In genomic region chr12:63779498-63780481, GRCh38 we compare ENCODE assay signal across 1 cellular context.
TF ChIP-seq lines count a peak whose summit lies in the region.

Gene RXYLT1 (plus strand): TSS chr12:63779909. CDS start chr12:63779961, 52 bp downstream.

TF ChIP-seq in GM12878, 131 proteins besides CTCF, POLR2A, EP300 and RAD21 (continued from another document and continues in another):
- TF ChIP-seq BCLAF1 (IDR thresholded peaks at IDR 0.05) (no peak), YBX1 (IDR thresholded peaks at IDR 0.05) (no peak), RB1 (IDR thresholded peaks at IDR 0.05; ENCODE audit: borderline replicate concordance) (peak; percentile 89), ZNF274 (IDR thresholded peaks at IDR 0.05; ENCODE audit: insufficient read depth, insufficient read length) (no peak), EGR1 (IDR thresholded peaks at IDR 0.05; ENCODE audit: borderline replicate concordance in 1 of 2, low read depth in 2 of 2, low read length in 2 of 2) (peak in 1 of 2 experiments; percentile 54; a peak in 2 of 3 replicates), MTA2 (IDR thresholded peaks at IDR 0.05; ENCODE audit: low read depth) (no peak), ZNF622 (IDR thresholded peaks at IDR 0.05) (no peak), CBX3 (IDR thresholded peaks at IDR 0.05; ENCODE audit: borderline replicate concordance, low read depth) (no peak), TBL1XR1 (IDR thresholded peaks at IDR 0.05; ENCODE audit: low read depth, low read length) (no peak), SIN3A (IDR thresholded peaks at IDR 0.05; ENCODE audit: low read depth, low read length) (no peak), HDAC2 (IDR thresholded peaks at IDR 0.05) (no peak), CEBPZ (IDR thresholded peaks at IDR 0.05; ENCODE audit: low read depth, low read length) (no peak), CUX1 (IDR thresholded peaks at IDR 0.05; ENCODE audit: insufficient replicate concordance, low read depth, low read length) (no peak), PKNOX1 (IDR thresholded peaks at IDR 0.05) (no peak), YY1 (IDR thresholded peaks at IDR 0.05; ENCODE audit: low read depth, low read length) (peak; percentile 64; the same call in 1 of the 2 replicates), CBFB (IDR thresholded peaks at IDR 0.05; ENCODE audit: low read depth) (peak; percentile 77; the same call in 1 of the 2 replicates), GABPA (IDR thresholded peaks at IDR 0.05; ENCODE audit: low read depth) (peak; percentile 72), RELA (IDR thresholded peaks at IDR 0.05; ENCODE audit: borderline replicate concordance, partially characterized antibody) (peak; percentile 77), STAT3 (IDR thresholded peaks at IDR 0.05; ENCODE audit: low read depth, low read length) (no peak), RFX5 (IDR thresholded peaks at IDR 0.05; ENCODE audit: low read depth, low read length) (no peak), ZNF24 (IDR thresholded peaks at IDR 0.05) (no peak), ATF3 (IDR thresholded peaks at IDR 0.05; ENCODE audit: borderline replicate concordance, extremely low read depth, low read depth, low read length) (no peak), RAD51 (IDR thresholded peaks at IDR 0.05) (no peak), PAX8 (IDR thresholded peaks at IDR 0.05) (no peak), NBN (IDR thresholded peaks at IDR 0.05) (0 out of 2 replicates have a peak, but pooled peaks have one; percentile 58), JUND (IDR thresholded peaks at IDR 0.05; ENCODE audit: low read depth, low read length) (no peak), SPI1 (IDR thresholded peaks at IDR 0.05; ENCODE audit: borderline replicate concordance, insufficient read depth, low read depth, low read length) (no peak), POU2F2 (IDR thresholded peaks at IDR 0.05; ENCODE audit: borderline replicate concordance, low read depth, low read length) (0 out of 3 replicates have a peak, but pooled peaks have one; percentile 63), IRF4 (IDR thresholded peaks at IDR 0.05; ENCODE audit: low read depth, low read length) (no peak), POLR2AphosphoS5 (IDR thresholded peaks at IDR 0.05; ENCODE audit: low read length) (peak; percentile 92), ZNF207 (IDR thresholded peaks at IDR 0.05; ENCODE audit: borderline replicate concordance) (peak; percentile 99), CHD1 (IDR thresholded peaks at IDR 0.05; ENCODE audit: low read depth, low read length) (0 out of 2 replicates have a peak, but pooled peaks have one; percentile 64), RBBP5 (conservative IDR thresholded peaks at IDR 0.05) (no peak), NR2C2 (IDR thresholded peaks at IDR 0.05; ENCODE audit: borderline replicate concordance, control insufficient read depth, insufficient read length, low read depth) (no peak), EED (IDR thresholded peaks at IDR 0.05; ENCODE audit: low read depth) (no peak), RCOR1 (conservative IDR thresholded peaks at IDR 0.05; ENCODE audit: low read depth, low read length) (no peak), MXI1 (IDR thresholded peaks at IDR 0.05; ENCODE audit: low read depth, low read length) (peak; percentile 91), E2F4 (IDR thresholded peaks at IDR 0.05; ENCODE audit: low read depth, low read length) (no peak), ZNF384 (IDR thresholded peaks at IDR 0.05; ENCODE audit: borderline replicate concordance, low read depth, low read length) (no peak), ASH2L (IDR thresholded peaks at IDR 0.05; ENCODE audit: borderline replicate concordance, low read depth) (peak; percentile 94; the same call in 1 of the 2 replicates), ZZZ3 (IDR thresholded peaks at IDR 0.05; ENCODE audit: control insufficient read depth, insufficient read length, low read depth) (no peak), ZNF687 (IDR thresholded peaks at IDR 0.05) (0 out of 2 replicates have a peak, but pooled peaks have one; percentile 47), IKZF1 (conservative IDR thresholded peaks at IDR 0.05) (peak; percentile 92), RUNX3 (IDR thresholded peaks at IDR 0.05; ENCODE audit: low read length) (no peak; the same call in 1 of the 2 replicates), TARDBP (IDR thresholded peaks at IDR 0.05; ENCODE audit: borderline replicate concordance) (no peak), SP1 (IDR thresholded peaks at IDR 0.05; ENCODE audit: low read depth, low read length) (peak; percentile 42), HDAC6 (IDR thresholded peaks at IDR 0.05; ENCODE audit: unreplicated experiment) (no peak), SMAD5 (IDR thresholded peaks at IDR 0.05; ENCODE audit: low read depth) (peak; percentile 87), TCF7 (IDR thresholded peaks at IDR 0.05; ENCODE audit: borderline replicate concordance) (no peak), SIX5 (IDR thresholded peaks at IDR 0.05; ENCODE audit: low read depth, low read length, severe bottlenecking) (no peak)
